In the genomic region with DNA sequence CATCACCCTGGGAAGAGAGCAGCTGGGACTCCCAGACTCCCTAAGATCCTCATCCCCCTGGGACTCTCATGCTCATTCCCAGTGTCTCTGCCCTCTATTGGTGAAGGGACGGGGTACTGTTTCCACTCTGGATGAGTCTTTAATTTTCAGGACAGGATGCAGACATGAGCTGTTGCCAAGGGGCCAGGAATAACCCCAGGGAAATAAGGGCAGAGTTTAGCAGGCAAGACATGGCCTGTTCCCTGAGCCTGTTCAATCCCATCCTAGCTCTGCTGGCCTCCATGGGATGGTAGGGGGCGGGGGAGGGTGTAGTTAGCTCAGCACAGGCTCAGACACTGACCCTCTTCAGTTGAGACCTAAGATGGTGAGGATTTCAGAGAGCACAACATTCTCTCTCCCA, we compare ENCODE assay signal across 1 cellular context.
TF ChIP-seq lines count a peak whose summit lies in the region.

No MANE protein-coding gene starts in this region.

TF ChIP-seq in liver, 16 proteins besides CTCF, POLR2A, EP300 and RAD21 (continued from another document):
- TF ChIP-seq, protein P1, sequence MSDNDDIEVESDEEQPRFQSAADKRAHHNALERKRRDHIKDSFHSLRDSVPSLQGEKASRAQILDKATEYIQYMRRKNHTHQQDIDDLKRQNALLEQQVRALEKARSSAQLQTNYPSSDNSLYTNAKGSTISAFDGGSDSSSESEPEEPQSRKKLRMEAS (IDR thresholded peaks at IDR 0.05) = no peak
- TF ChIP-seq HNF4A (conservative IDR thresholded peaks at IDR 0.05) = no peak
